8 cellular contexts compared by ENCODE assay signal in genomic region chr3:154323921-154324738, GRCh38. TPM values are rescaled to one million over a fixed set of nuclear protein-coding genes. Genes with fewer than 3 reads are reported as not detected.
DNase-seq lines count a peak whose midpoint lies in the region; TF ChIP-seq lines count a peak whose summit lies in the region.

DHX36 (minus strand) TSS chr3:154324487; CDS start chr3:154324416, 71 bp downstream.

- H3K79me2 ChIP-seq in H9 (ENCODE audit: insufficient read depth, low read length) (peaks cover 38% of the 10 kb centered on the region), neural cell (replicated peaks; ENCODE audit: insufficient read depth, low read length) (peaks cover 48% of the 10 kb centered on the region)

- peak within 1 kb of the TSS; percentile 78 for H2BK5ac ChIP-seq in H9 (ENCODE audit: insufficient read length, low read length)

- no peak for TF ChIP-seq POLR2A in stomach (IDR thresholded peaks at IDR 0.05)

- peak within 1 kb of the TSS; percentile 76 for H3K4me2 ChIP-seq in H9 (ENCODE audit: insufficient read depth, insufficient read length, low read length)
- H3K4me2 ChIP-seq in neural cell (ENCODE audit: low read length): no peak within 1 kb of the TSS

- no peaks in the 10 kb centered on the region for H3F3A ChIP-seq in neural cell (ENCODE audit: insufficient read depth, low read length, poor library complexity, severe bottlenecking)

- H3K27ac ChIP-seq in H9 (ENCODE audit: insufficient read length, low read depth, low read length): peak within 1 kb of the TSS; percentile 54
- H3K27ac ChIP-seq in neural cell (ENCODE audit: low read length): peak within 1 kb of the TSS; percentile 98
- peak within 1 kb of the TSS; percentile 92 to 95 (median 93) for H3K27ac ChIP-seq in stomach

- intact Hi-C loops in stomach (cut with DNase I; ENCODE audit: low total_unique reads): no loop called here

- no peak within 1 kb of the TSS; the same call in 1 of the 2 replicates for H3K4ac ChIP-seq in H9 (ENCODE audit: low read depth, low read length)

- H4K5ac ChIP-seq in H9 (ENCODE audit: insufficient read length, low read depth, low read length): peak within 1 kb of the TSS; percentile 91

- TF ChIP-seq CTCF in H9 (conservative IDR thresholded peaks at IDR 0.05) (no peak), fibroblast of villous mesenchyme (IDR thresholded peaks at IDR 0.05; ENCODE audit: insufficient read depth, low read depth, low read length) (no peak), neural cell (IDR thresholded peaks at IDR 0.05; ENCODE audit: poor library complexity, severe bottlenecking) (peak; percentile 54), stomach (IDR thresholded peaks at IDR 0.05) (no peak)

- peak within 1 kb of the TSS; percentile 61 for H3K23ac ChIP-seq in H9 (ENCODE audit: insufficient read length, low read depth, low read length)

- H3K9me2 ChIP-seq in neural cell (ENCODE audit: insufficient read depth, low read length): no peaks in the 10 kb centered on the region

- H3K56ac ChIP-seq in H9 (ENCODE audit: insufficient read length, low read depth, low read length): peak within 1 kb of the TSS; percentile 58

- H3K27me3 ChIP-seq in H9 (ENCODE audit: insufficient read depth, low read length): no peaks in the 10 kb centered on the region
- H3K27me3 ChIP-seq in neural cell (ENCODE audit: insufficient read depth, low read depth, low read length): no peaks in the 10 kb centered on the region
- H3K27me3 ChIP-seq in stomach: no peaks in the 10 kb centered on the region

- H2BK12ac ChIP-seq in H9 (ENCODE audit: insufficient read length, low read depth, low read length): no peak within 1 kb of the TSS

- peak within 1 kb of the TSS; percentile 97 for H3K14ac ChIP-seq in H9 (ENCODE audit: insufficient read depth, low read length)

- H3K4me1 ChIP-seq in H9 (ENCODE audit: insufficient read depth, low read length) (peaks cover 3% of the 10 kb centered on the region; the same call in 1 of the 2 replicates), stomach (peaks cover 18 to 50% (median 36%) of the 10 kb centered on the region in 4 donors)

- peaks cover 2% of the 10 kb centered on the region; the same call in 1 of the 2 replicates for H3K27me3 Mint-ChIP-seq in H9 (ENCODE audit: low read depth)

- H3K27ac Mint-ChIP-seq in H9: peak within 1 kb of the TSS; percentile 98 to 99 (median 98)

- H2AFZ ChIP-seq in H9 (ENCODE audit: low read length) (peak within 1 kb of the TSS; percentile 52), neural cell (ENCODE audit: low read depth, low read length) (peak within 1 kb of the TSS; percentile 80)

- H3K36me3 Mint-ChIP-seq in H9 (ENCODE audit: insufficient read depth in 1 of 3, low read depth in 3 of 3): peaks cover 8 to 11% (median 9%) of the 10 kb centered on the region in 3 experiments; a peak in 6 of 7 replicates

- peaks cover 23 to 29% of the 10 kb centered on the region in 2 experiments for H3K4me1 Mint-ChIP-seq in H9

- peak; percentile 52 for TF ChIP-seq RAD21 in neural cell (conservative IDR thresholded peaks at IDR 0.05)

- no peak within 1 kb of the TSS for H2BK20ac ChIP-seq in H9 (ENCODE audit: low read depth, low read length, poor library complexity, severe bottlenecking)

- H3K4me3 ChIP-seq in fibroblast of villous mesenchyme (ENCODE audit: low read depth, low read length) (peak within 1 kb of the TSS; percentile 68), neural cell (ENCODE audit: low read length) (peak within 1 kb of the TSS; percentile 74), stomach (peak within 1 kb of the TSS; percentile 71 to 85 (median 80))

- peak within 1 kb of the TSS; percentile 15 for H4K91ac ChIP-seq in H9 (ENCODE audit: insufficient read length, low read depth, low read length)

- no peaks in the 10 kb centered on the region for H3K9me3 Mint-ChIP-seq in H9

- H2BK120ac ChIP-seq in H9 (ENCODE audit: low read depth, low read length, poor library complexity, severe bottlenecking): no peak within 1 kb of the TSS

- peak within 1 kb of the TSS; percentile 1 for H3T11ph ChIP-seq in H9 (ENCODE audit: low read length)

- H2BK15ac ChIP-seq in H9 (ENCODE audit: low read depth, low read length): no peak within 1 kb of the TSS

- no peaks in the 10 kb centered on the region for H3K9me3 ChIP-seq in H9 (ENCODE audit: control insufficient read depth, low read depth, low read length)
- no peaks in the 10 kb centered on the region for H3K9me3 ChIP-seq in neural cell (ENCODE audit: low read length)
- no peaks in the 10 kb centered on the region for H3K9me3 ChIP-seq in stomach

- no CpG with 5 or more reads among the region's 44 CpGs for WGBS in H9 (ENCODE audit: extremely low coverage, insufficient read length, low lambda C conversion rate)
- 0% methylated on average over 41 to 44 of the region's 44 CpGs for WGBS in stomach, 5 donors

- DNase-seq in ELR (ENCODE audit: low read depth) (peak; percentile 93), H9 (peak; percentile 93), M059J (ENCODE audit: low read depth) (peak; percentile 92), SHP77 (lab: John Stamatoyannopoulos, UW) (peak; percentile 77 to 89), fibroblast of villous mesenchyme (ENCODE audit: low read depth) (peak; percentile 96), stomach (peak; percentile 89)
- peak; percentile 96 for DNase-seq in activated effector memory CD4-positive, alpha-beta T cell treated with anti-CD3 and anti-CD28 coated beads, Interleukin-2, amount 50 U/mL, for 16 hours

- TF ChIP-seq EP300 in neural cell (conservative IDR thresholded peaks at IDR 0.05; ENCODE audit: poor library complexity, severe bottlenecking): peak; percentile 70
- peak; percentile 47 for TF ChIP-seq EP300 in stomach (IDR thresholded peaks at IDR 0.05)

- H3K9ac ChIP-seq in H9 (ENCODE audit: extremely low read depth, insufficient read length, low read length): peak within 1 kb of the TSS; percentile 99
- peak within 1 kb of the TSS; percentile 97 for H3K9ac ChIP-seq in neural cell (ENCODE audit: low read length)

- H3K36me3 ChIP-seq in neural cell (ENCODE audit: insufficient read depth, low read length) (no peaks in the 10 kb centered on the region), stomach (no peaks in the 10 kb centered on the region)

- peak within 1 kb of the TSS; percentile 96 for H3K18ac ChIP-seq in H9 (ENCODE audit: insufficient read length, low read depth, low read length)

- H3K4me3 Mint-ChIP-seq in H9: peak within 1 kb of the TSS; percentile 93

- no peaks in the 10 kb centered on the region for H3K79me1 ChIP-seq in H9 (ENCODE audit: insufficient read depth, low read depth, low read length, poor library complexity, severe bottlenecking)

- H2AK5ac ChIP-seq in H9 (ENCODE audit: insufficient read length, low read length): no peak within 1 kb of the TSS

- H4K8ac ChIP-seq in H9 (replicated peaks; ENCODE audit: insufficient read length, low read depth, low read length): peak within 1 kb of the TSS; percentile 75

- peaks cover 2% of the 10 kb centered on the region for H3K23me2 ChIP-seq in H9 (ENCODE audit: insufficient read length, low read depth, low read length, poor library complexity, severe bottlenecking)

- no peaks in the 10 kb centered on the region for H4K20me1 ChIP-seq in H9 (ENCODE audit: control insufficient read depth, insufficient read depth, insufficient read length)
- H4K20me1 ChIP-seq in neural cell (ENCODE audit: insufficient read depth): peaks cover 8% of the 10 kb centered on the region

TF ChIP-seq in neural cell, 6 proteins besides CTCF, POLR2A, EP300 and RAD21:
- TF ChIP-seq MXI1 (conservative IDR thresholded peaks at IDR 0.05; ENCODE audit: poor library complexity, severe bottlenecking) (peak; percentile 95), TAF1 (IDR thresholded peaks at IDR 0.05; ENCODE audit: low read depth) (peak; percentile 67), EZH2 (IDR thresholded peaks at IDR 0.05; ENCODE audit: borderline replicate concordance, insufficient read depth, low read length, poor library complexity, severe bottlenecking) (no peak), POLR2AphosphoS5 (IDR thresholded peaks at IDR 0.05) (peak; percentile 98), SMC3 (conservative IDR thresholded peaks at IDR 0.05; ENCODE audit: poor library complexity) (peak; percentile 51), REST (IDR thresholded peaks at IDR 0.05; ENCODE audit: borderline replicate concordance) (peak; percentile 92)

RNA-seq across cellular contexts. Expression of gene DHX36, which starts in this region (rescaled TPM):
- total RNA-seq in H9 (2021) (103 and 106 TPM in 2 replicates), fibroblast of villous mesenchyme (34.1 and 57.4 TPM in 2 replicates), stomach (100 to 1,000 TPM in 1 of 5 donors, 10 to 100 TPM in 3, 1 to 10 TPM in 1; 4.6 to 138 (median 61.9) TPM)
- 29.4 and 40.2 TPM in 2 replicates for total RNA-seq in M059J (2014; rRNA removed; shearing (Covaris generic))
- polyA plus RNA-seq in neural cell (178 and 189 TPM in 2 replicates), stomach (10 to 100 TPM; 16.4 to 30.1 (median 22.9) TPM)
- 263 and 285 TPM in 2 replicates for polyA minus RNA-seq in neural cell

Comparison
In these comparisons a context has a peak if more than half of its experiments do, and no peak if none do; other contexts are left out.
1. Peak in every context shown above with its lines: DNase-seq, H3K4me3 ChIP-seq and H3K27ac ChIP-seq.